8 cellular contexts compared by ENCODE assay signal in the genomic region with DNA sequence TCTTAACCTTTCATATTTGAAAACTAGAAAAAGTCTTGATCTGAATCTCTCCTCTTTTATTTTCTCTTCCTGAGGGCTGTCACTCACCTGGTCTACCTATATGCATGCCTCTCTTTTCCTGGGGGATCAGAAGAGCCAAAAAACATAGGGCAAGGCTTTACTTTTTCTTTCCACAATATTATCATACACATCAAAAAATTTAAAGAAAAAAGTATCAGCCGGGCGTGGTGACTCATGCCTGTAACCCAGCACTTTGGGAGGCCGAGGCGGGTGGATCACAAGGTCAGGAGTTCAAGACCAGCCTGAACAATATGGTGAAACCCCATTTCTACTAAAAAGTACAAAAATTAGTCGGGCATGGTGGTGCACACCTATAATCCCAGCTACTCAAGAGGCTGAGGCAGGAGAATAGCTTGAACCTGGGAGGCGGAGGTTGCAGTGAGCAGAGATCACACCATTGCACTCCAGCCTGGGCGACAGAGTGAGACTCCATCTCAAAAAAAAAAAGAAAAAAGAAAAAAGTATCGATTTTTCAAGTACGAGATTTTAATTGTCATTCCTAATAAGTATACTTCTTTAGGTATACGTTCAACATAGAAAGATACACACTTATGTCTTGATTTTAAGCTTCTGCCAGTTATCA. TPM values are rescaled to one million over a fixed set of nuclear protein-coding genes. Genes with fewer than 3 reads are reported as not detected.
DNase-seq lines count a peak whose midpoint lies in the region; ATAC-seq, FAIRE-seq and TF ChIP-seq lines count a peak whose summit lies in the region.
"Not testable (repeated sequence)": the region's sequence is repeated elsewhere in the genome, so short reads cannot be mapped to it uniquely, and the experiment has no call there.

No MANE protein-coding gene starts in this region.

- H3K18ac ChIP-seq in IMR-90 (ENCODE audit: low read depth, low read length): not testable (repeated sequence)

- peaks cover 38% of the 10 kb centered on the region for H3K4me1 Mint-ChIP-seq in activated naive CD8-positive, alpha-beta T cell treated with anti-CD3 and anti-CD28 coated beads for 36 hours
- peaks cover 42% of the 10 kb centered on the region for H3K4me1 Mint-ChIP-seq in stimulated activated naive CD8-positive, alpha-beta T cell treated with anti-CD3 and anti-CD28 coated beads, Interleukin-15, Interleukin-2, amounts not matched to agents 100 ng/mL and 50 ng/mL, for 24 hours (ENCODE audit: low read depth)

- not testable (repeated sequence) for H3K9me3 ChIP-seq in IMR-90 (ENCODE audit: control insufficient read depth, insufficient read depth, low read length); right lobe of liver; pancreas

- H3K27me3 Mint-ChIP-seq in activated naive CD8-positive, alpha-beta T cell treated with anti-CD3 and anti-CD28 coated beads for 36 hours; stimulated activated naive CD8-positive, alpha-beta T cell treated with anti-CD3 and anti-CD28 coated beads, Interleukin-15, Interleukin-2, amounts not matched to agents 100 ng/mL and 50 ng/mL, for 24 hours: not testable (repeated sequence)

- peak overlapping the region; percentile 53; the same call in 1 of the 2 replicates for H2BK20ac ChIP-seq in IMR-90 (ENCODE audit: low read depth, low read length)

- H3K36me3 Mint-ChIP-seq in activated naive CD8-positive, alpha-beta T cell treated with anti-CD3 and anti-CD28 coated beads for 36 hours; stimulated activated naive CD8-positive, alpha-beta T cell treated with anti-CD3 and anti-CD28 coated beads, Interleukin-15, Interleukin-2, amounts not matched to agents 100 ng/mL and 50 ng/mL, for 24 hours (ENCODE audit: low read depth): not testable (repeated sequence)

- POLR2A ChIA-PET in IMR-90 (lab: Charles Lee; ENCODE audit: unreplicated experiment): not testable (repeated sequence)

- H2BK15ac ChIP-seq in IMR-90 (ENCODE audit: low read depth, low read length): 0 out of 3 replicates have a peak overlapping the region, but pooled peaks have one; percentile 72

- H3K27me3 ChIP-seq in IMR-90 (ENCODE audit: control insufficient read depth, insufficient read depth, low read length); right lobe of liver; pancreas: not testable (repeated sequence)

- TF ChIP-seq CTCF in C4-2B (conservative IDR thresholded peaks at IDR 0.05); IMR-90 (conservative IDR thresholded peaks at IDR 0.05; ENCODE audit: low read depth, low read length); right lobe of liver (IDR thresholded peaks at IDR 0.05); pancreas (IDR thresholded peaks at IDR 0.05): not testable (repeated sequence)

- not testable (repeated sequence) for H3K36me3 ChIP-seq in IMR-90 (ENCODE audit: control insufficient read depth, insufficient read depth, low read length); right lobe of liver; pancreas

- H3K4me3 Mint-ChIP-seq in activated naive CD8-positive, alpha-beta T cell treated with anti-CD3 and anti-CD28 coated beads for 36 hours: not testable (repeated sequence)
- peak overlapping the region; percentile 86 for H3K4me3 Mint-ChIP-seq in stimulated activated naive CD8-positive, alpha-beta T cell treated with anti-CD3 and anti-CD28 coated beads, Interleukin-15, Interleukin-2, amounts not matched to agents 100 ng/mL and 50 ng/mL, for 24 hours

- H3K27ac ChIP-seq in C4-2B: peak overlapping the region; percentile 82; the same call in 1 of the 2 replicates
- not testable (repeated sequence) for H3K27ac ChIP-seq in IMR-90 (ENCODE audit: insufficient read depth, low read length)
- H3K27ac ChIP-seq in epithelial cell of prostate: peak overlapping the region; percentile 100
- H3K27ac ChIP-seq in right lobe of liver: peak overlapping the region; percentile 90 to 99 (median 96)
- peak overlapping the region; percentile 98 to 100 (median 99) for H3K27ac ChIP-seq in pancreas

- H2AK9ac ChIP-seq in IMR-90 (replicated peaks; ENCODE audit: low read depth, low read length, poor library complexity): not testable (repeated sequence)

- not testable (repeated sequence) for TF ChIP-seq POLR2A in IMR-90 (IDR thresholded peaks at IDR 0.05; ENCODE audit: low read depth, low read length); right lobe of liver (IDR thresholded peaks at IDR 0.05)

- not testable (repeated sequence) for H3K4me1 ChIP-seq in IMR-90 (ENCODE audit: control insufficient read depth, insufficient read depth, low read length)
- H3K4me1 ChIP-seq in right lobe of liver (peaks cover 0 to 43% (median 9%) of the 10 kb centered on the region in 4 donors), pancreas (peaks cover 4 to 22% (median 11%) of the 10 kb centered on the region in 3 donors)

- not testable (repeated sequence) for H2AK5ac ChIP-seq in IMR-90 (ENCODE audit: low read depth, low read length)

- not testable (repeated sequence) for FAIRE-seq in pancreas (lab: Jason Lieb, UNC)

- not testable (repeated sequence) for BruUV-seq in IMR-90 (replicated peaks; lab: Mats Ljungman, UMichigan)

- H3K9me1 ChIP-seq in IMR-90 (ENCODE audit: insufficient read depth, low read length): peaks cover 21% of the 10 kb centered on the region

- H3K9me3 Mint-ChIP-seq in activated naive CD8-positive, alpha-beta T cell treated with anti-CD3 and anti-CD28 coated beads for 36 hours; stimulated activated naive CD8-positive, alpha-beta T cell treated with anti-CD3 and anti-CD28 coated beads, Interleukin-15, Interleukin-2, amounts not matched to agents 100 ng/mL and 50 ng/mL, for 24 hours: not testable (repeated sequence)

- not testable (repeated sequence) for H3K4me3 ChIP-seq in IMR-90 (ENCODE audit: insufficient read depth, low read depth, low read length)
- peak overlapping the region in 1 of 3 donors; percentile 87 for H3K4me3 ChIP-seq in right lobe of liver
- peak overlapping the region in 2 of 4 donors; percentile 79 to 99 for H3K4me3 ChIP-seq in pancreas

- not testable (repeated sequence) for H4K91ac ChIP-seq in IMR-90 (ENCODE audit: insufficient read depth, low read depth, low read length)

- peak overlapping the region; percentile 85 for H2BK5ac ChIP-seq in IMR-90 (ENCODE audit: low read depth, low read length, poor library complexity, severe bottlenecking)

- H4K20me1 ChIP-seq in IMR-90 (ENCODE audit: insufficient read depth, low read length): peaks cover 28% of the 10 kb centered on the region

- dilution Hi-C loops in IMR-90 (cut with HindIII; ENCODE audit: low sequenced_read_pairs, unreplicated experiment): not testable (repeated sequence)

- WGBS in IMR-90 (ENCODE audit: extremely low coverage in 2 of 2, insufficient read length in 1 of 2), 2 experiments: 83% methylated on average over 1 of the region's 10 CpGs; no CpG with 5 or more reads in 1 of the 2 experiments
- WGBS in right lobe of liver (ENCODE audit: insufficient coverage, low coverage, low lambda C conversion rate, missing lambda C conversion rate): 89% methylated on average over 10 of the region's 10 CpGs
- 66 to 73% methylated on average over 10 of the region's 10 CpGs for WGBS in pancreas, 2 donors

- not testable (repeated sequence) for H3K4me2 ChIP-seq in IMR-90 (ENCODE audit: low read depth, low read length)

- in situ Hi-C loops in IMR-90 (cut with MboI; ENCODE audit: low sequenced_read_pairs): not testable (repeated sequence)

- H3K4ac ChIP-seq in IMR-90 (ENCODE audit: low read depth, low read length): peak overlapping the region; percentile 91; the same call in 1 of the 2 replicates

- peak overlapping the region; percentile 90 for H2AFZ ChIP-seq in IMR-90 (replicated peaks; ENCODE audit: low read length, poor library complexity)

- peak overlapping the region; percentile 71; the same call in 1 of the 2 replicates for H2BK120ac ChIP-seq in IMR-90 (ENCODE audit: low read depth, low read length)

- not testable (repeated sequence) for H4K5ac ChIP-seq in IMR-90 (ENCODE audit: low read depth, low read length)

- intact Hi-C loops in IMR-90 (cut with micrococcal nuclease); right lobe of liver (cut with DNase I); pancreas (cut with DNase I): not testable (repeated sequence)

- not testable (repeated sequence) for H3K56ac ChIP-seq in IMR-90 (ENCODE audit: extremely low read depth, insufficient read depth, low read length)

- peak overlapping the region in 1 of 2 experiments; percentile 75; a peak in 1 of 4 replicates for H4K8ac ChIP-seq in IMR-90 (ENCODE audit: low read depth in 2 of 2, low read length in 2 of 2)

- peak overlapping the region; percentile 99 for H3K27ac Mint-ChIP-seq in activated naive CD8-positive, alpha-beta T cell treated with anti-CD3 and anti-CD28 coated beads for 36 hours
- H3K27ac Mint-ChIP-seq in stimulated activated naive CD8-positive, alpha-beta T cell treated with anti-CD3 and anti-CD28 coated beads, Interleukin-15, Interleukin-2, amounts not matched to agents 100 ng/mL and 50 ng/mL, for 24 hours: peak overlapping the region; percentile 99

- H3K79me1 ChIP-seq in IMR-90 (ENCODE audit: low read depth in 1 of 2, low read length in 2 of 2): peaks cover 10 to 26% of the 10 kb centered on the region in 2 experiments; a peak in 3 of 4 replicates

- not testable (repeated sequence) for H3K23ac ChIP-seq in IMR-90 (ENCODE audit: low read depth, low read length)

- not testable (repeated sequence) for H3K14ac ChIP-seq in IMR-90 (replicated peaks; ENCODE audit: low read depth, low read length)

- not testable (repeated sequence) for TF ChIP-seq RAD21 in IMR-90 (IDR thresholded peaks at IDR 0.05; ENCODE audit: low read length)

- not testable (repeated sequence) for ATAC-seq in IMR-90 (ENCODE audit: low read depth); right lobe of liver; pancreas

- DNase-seq in IMR-90; epithelial cell of prostate (ENCODE audit: low read depth, low spot score); right lobe of liver; pancreas: not testable (repeated sequence)
- peak; percentile 6 to 13 for DNase-seq in activated CD4-positive, alpha-beta T cell treated with anti-CD3 and anti-CD28 coated beads for 4 hours
- peak; percentile 7 for DNase-seq in activated naive CD8-positive, alpha-beta T cell treated with anti-CD3 and anti-CD28 coated beads for 36 hours

- CTCF ChIA-PET in IMR-90 (lab: Yijun Ruan, JAX): interaction anchor here (0.6 to 0.7 kb wide), 2 partner anchors 65 to 100 kb away, joined by 3 to 4 read pairs; no protein-coding TSS in a partner anchor

- H3K9ac ChIP-seq in IMR-90 (ENCODE audit: low read depth, low read length): not testable (repeated sequence)

RNA-seq across cellular contexts. Expression of a gene that starts 1.9 kb away (rescaled TPM):
- total RNA-seq in IMR-90 (2012; rRNA removed) (75.5 and 93.9 TPM in 2 replicates), right lobe of liver (10 to 100 TPM; 35.2 to 49.7 (median 43.3) TPM), pancreas (10 to 100 TPM; 32.3 to 56.1 (median 42.9) TPM)
- polyA plus RNA-seq in IMR-90 (2012; rRNA removed) (20.6 and 26.7 TPM in 2 replicates), pancreas (10 to 100 TPM; 18.7 to 33.0 TPM)
- 4.7 and 6.2 TPM in 2 replicates for polyA plus RNA-seq in IMR-90 (2012; cell fraction: cytosol; rRNA removed)
- 14.2 and 68.3 TPM in 2 replicates for polyA plus RNA-seq in IMR-90 (2012; cell fraction: nucleus; rRNA removed; ENCODE audit: low replicate concordance)
- total RNA-seq in activated naive CD8-positive, alpha-beta T cell treated with anti-CD3 and anti-CD28 coated beads for 36 hours: 10 to 100 TPM; 27.4 to 30.2 TPM

RNA-seq across cellular contexts. Expression of a gene that starts 30.8 kb away (rescaled TPM):
- total RNA-seq in IMR-90 (2012; rRNA removed) (261 and 312 TPM in 2 replicates), right lobe of liver (10 to 100 TPM; 31.1 to 88.1 (median 47.0) TPM), pancreas (10 to 100 TPM; 15.6 to 49.1 (median 34.8) TPM)
- polyA plus RNA-seq in IMR-90 (2012; rRNA removed) (311 and 365 TPM in 2 replicates), pancreas (10 to 100 TPM; 43.6 to 57.1 TPM)
- polyA plus RNA-seq in IMR-90 (2012; cell fraction: cytosol; rRNA removed): 294 and 458 TPM in 2 replicates
- 76.8 and 195 TPM in 2 replicates for polyA plus RNA-seq in IMR-90 (2012; cell fraction: nucleus; rRNA removed; ENCODE audit: low replicate concordance)
- 100 to 1,000 TPM; 409 to 418 TPM for total RNA-seq in activated naive CD8-positive, alpha-beta T cell treated with anti-CD3 and anti-CD28 coated beads for 36 hours

RNA-seq across cellular contexts. Expression of a gene that starts 43.6 kb away (rescaled TPM):
- total RNA-seq in IMR-90 (2012; rRNA removed) (824 and 863 TPM in 2 replicates), right lobe of liver (100 to 1,000 TPM; 123 to 422 (median 176) TPM), pancreas (100 to 1,000 TPM; 137 to 315 (median 286) TPM)
- polyA plus RNA-seq in IMR-90 (2012; rRNA removed) (912 and 1,059 TPM in 2 replicates), pancreas (100 to 1,000 TPM; 263 to 371 TPM)
- polyA plus RNA-seq in IMR-90 (2012; cell fraction: cytosol; rRNA removed): 1,086 and 1,531 TPM in 2 replicates
- polyA plus RNA-seq in IMR-90 (2012; cell fraction: nucleus; rRNA removed; ENCODE audit: low replicate concordance): 335 and 521 TPM in 2 replicates
- 100 to 1,000 TPM; 983 to 986 TPM for total RNA-seq in activated naive CD8-positive, alpha-beta T cell treated with anti-CD3 and anti-CD28 coated beads for 36 hours
